1 cellular context compared by ENCODE assay signal in genomic region chr1:54384921-54385726, GRCh38.
TF ChIP-seq lines count a peak whose summit lies in the region.

No MANE protein-coding gene starts in this region.

TF ChIP-seq in HepG2, 621 proteins besides CTCF, POLR2A, EP300 and RAD21 (continued from another document):
- TF ChIP-seq ZNF263 (CRISPR knock-in tag; IDR thresholded peaks at IDR 0.05) (no peak), HNRNPUL1 (IDR thresholded peaks at IDR 0.05; ENCODE audit: low read depth, low read length) (no peak), ZNF414 (CRISPR knock-in tag; IDR thresholded peaks at IDR 0.05) (no peak), HBP1 (CRISPR knock-in tag; IDR thresholded peaks at IDR 0.05; ENCODE audit: low read depth) (no peak), CCAR2 (optimal IDR thresholded peaks at IDR 0.05; ENCODE audit: low read depth, low read length) (no peak), ZNF576 (CRISPR knock-in tag; IDR thresholded peaks at IDR 0.05) (no peak), CSRNP1 (CRISPR knock-in tag; IDR thresholded peaks at IDR 0.05) (no peak), NFE2 (CRISPR knock-in tag; IDR thresholded peaks at IDR 0.05) (no peak), PREB (CRISPR knock-in tag; IDR thresholded peaks at IDR 0.05) (no peak), ZNF276 (CRISPR knock-in tag; IDR thresholded peaks at IDR 0.05; ENCODE audit: low read depth) (no peak), ZIK1 (CRISPR knock-in tag; IDR thresholded peaks at IDR 0.05; ENCODE audit: borderline replicate concordance, low read depth) (no peak), CAMTA2 (CRISPR knock-in tag; IDR thresholded peaks at IDR 0.05; ENCODE audit: borderline replicate concordance) (no peak), MXD4 (CRISPR knock-in tag; IDR thresholded peaks at IDR 0.05) (no peak), HNRNPH1 (optimal IDR thresholded peaks at IDR 0.05; ENCODE audit: low read depth, low read length) (no peak), LBX2 (CRISPR knock-in tag; IDR thresholded peaks at IDR 0.05; ENCODE audit: borderline replicate concordance) (no peak), YY1 (IDR thresholded peaks at IDR 0.05; ENCODE audit: insufficient read depth, insufficient replicate concordance, low read depth, low read length) (no peak), ZNF180 (CRISPR knock-in tag; IDR thresholded peaks at IDR 0.05; ENCODE audit: borderline replicate concordance, low read depth) (no peak), SALL1 (CRISPR knock-in tag; IDR thresholded peaks at IDR 0.05) (no peak)
